ENCODE assay signal across 9 cellular contexts in the genomic region with DNA sequence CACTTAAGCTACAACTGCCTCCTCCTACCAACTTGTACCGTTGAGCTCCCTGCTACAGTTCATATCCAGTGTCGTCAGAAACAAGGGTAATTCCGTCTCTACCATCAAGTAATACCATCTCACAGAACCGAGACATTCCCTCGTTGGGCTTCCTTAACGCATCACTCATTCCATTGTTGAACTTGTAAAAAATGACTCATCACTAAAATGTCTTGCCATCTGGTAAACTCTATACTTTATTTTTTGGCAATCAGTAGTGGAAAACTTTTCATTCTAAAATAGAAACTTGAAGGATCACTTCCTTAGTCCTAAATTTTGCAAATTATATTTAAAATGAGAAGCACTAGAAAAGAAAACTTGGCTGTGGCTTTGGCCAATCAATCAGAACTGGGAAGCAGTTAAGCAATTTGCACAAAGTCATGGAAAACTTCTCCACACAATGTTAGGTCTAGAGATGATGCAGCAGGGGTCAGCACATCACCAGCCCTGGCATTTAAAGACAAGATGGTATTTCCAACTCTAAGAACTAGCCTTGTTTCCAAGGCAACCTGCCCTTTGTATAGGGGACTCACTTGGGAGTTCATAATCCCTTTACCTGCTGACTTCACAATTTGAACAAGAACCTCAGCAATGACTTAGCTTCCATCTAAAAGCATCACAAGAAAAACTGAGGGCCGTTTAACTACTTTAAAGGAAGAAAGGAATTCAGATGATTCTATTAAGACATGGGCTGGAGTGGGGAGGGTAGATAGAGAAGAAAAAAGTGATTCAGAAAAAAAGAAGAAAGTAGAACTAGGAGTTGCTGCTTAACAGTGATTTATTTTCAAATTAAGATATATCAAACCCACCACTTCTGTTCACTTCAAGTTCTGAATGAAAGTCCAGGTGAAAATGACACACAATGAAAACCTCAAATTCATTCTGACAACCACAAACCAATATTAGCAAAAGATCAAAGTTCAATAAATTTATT.
DNase-seq lines count a peak whose midpoint lies in the region; ATAC-seq and TF ChIP-seq lines count a peak whose summit lies in the region.
"Had no signal": no experiment of that assay in that cellular context is flagged by ENCODE, and none has a peak within 500 bp of the region (broad histone marks: within the 10 kb centered on the region; RNA-seq: fewer than 3 reads in every experiment).

No MANE protein-coding gene starts in this region.

- H4K20me1 ChIP-seq in KMS-11 (ENCODE audit: insufficient read depth), result no peaks in the 10 kb centered on the region

- DNase-seq in AG20443 (ENCODE audit: low spot score) (peak; percentile 74), dermis blood vessel endothelial cell (peak; percentile 88), lung microvascular endothelial cell (ENCODE audit: low read depth in 2 of 2) (peak; percentile 58 to 98), SW480 (ENCODE audit: low spot score) (no peak), BE2C (no peak)

- peak overlapping the region; percentile 89 for H3K4me2 ChIP-seq in KMS-11

- no peaks in the 10 kb centered on the region for H3K27me3 ChIP-seq in KMS-11 (ENCODE audit: insufficient read depth, low read depth)
- H3K27me3 ChIP-seq in BE2C, result no peaks in the 10 kb centered on the region
- H3K27me3 ChIP-seq: cardiac muscle cell had no signal

- no peak for ATAC-seq in activated CD4-positive, CD25-positive, alpha-beta regulatory T cell treated with anti-CD3 and anti-CD28 coated beads, Interleukin-2, amount 50 U/mL, for 24 hours
- no peak for ATAC-seq in GM18873 (IDR thresholded peaks at IDR 0.05; ENCODE audit: low FRiP score, unreplicated experiment)

- no peak overlapping the region for H2AFZ ChIP-seq in KMS-11 (ENCODE audit: low read depth)

- H3K79me2 ChIP-seq in KMS-11 (ENCODE audit: insufficient read depth, low read depth), result peaks cover 21% of the 10 kb centered on the region; the same call in 1 of the 2 replicates

- H3K4me1 ChIP-seq in KMS-11 (ENCODE audit: low read depth, poor library complexity, severe bottlenecking), result peaks cover 88% of the 10 kb centered on the region
- peaks cover 6% of the 10 kb centered on the region for H3K4me1 ChIP-seq in BE2C

- H3K9me3 ChIP-seq in BE2C, result no peaks in the 10 kb centered on the region

- peak overlapping the region; percentile 92 for H3K27ac ChIP-seq in KMS-11
- H3K27ac ChIP-seq: cardiac muscle cell had no signal

- H3K4me3 ChIP-seq in KMS-11 (IDR thresholded peaks at IDR 0.05; ENCODE audit: insufficient read depth, low read depth, low read length) (no peak overlapping the region), BE2C (ENCODE audit: low read depth, low read length) (no peak overlapping the region)
- H3K4me3 ChIP-seq: cardiac muscle cell had no signal

- H3K36me3 ChIP-seq in KMS-11 (ENCODE audit: insufficient read depth) (no peaks in the 10 kb centered on the region), BE2C (no peaks in the 10 kb centered on the region)
- H3K36me3 ChIP-seq: cardiac muscle cell had no signal

- peak overlapping the region; percentile 53; the same call in 1 of the 2 replicates for H3K9ac ChIP-seq in KMS-11

- TF ChIP-seq CTCF in KMS-11 (conservative IDR thresholded peaks at IDR 0.05; ENCODE audit: low read depth, low read length) (no peak), BE2C (IDR thresholded peaks at IDR 0.05; ENCODE audit: low read depth, low read length) (no peak)

Comparison
In these comparisons a context has a peak if more than half of its experiments do, and no peak if none do; other contexts are left out.
1. DNase-seq: peak in AG20443 (single experiment), dermis blood vessel endothelial cell (single experiment) and lung microvascular endothelial cell (2 of 2); none in SW480 (single experiment) and BE2C (single experiment).